Comparison of ENCODE assay signal across 8 cellular contexts in genomic region chr1:228139406-228139930, GRCh38. TPM values are rescaled to one million over a fixed set of nuclear protein-coding genes. Genes with fewer than 3 reads are reported as not detected.
DNase-seq lines count a peak whose midpoint lies in the region; TF ChIP-seq lines count a peak whose summit lies in the region.

No MANE protein-coding gene starts in this region.

- peak overlapping the region; percentile 87 for H3K4me2 ChIP-seq in SU-DHL-6 (ENCODE audit: low read depth, low read length, poor library complexity, severe bottlenecking)

- no peaks in the 10 kb centered on the region for H3K27me3 ChIP-seq in SU-DHL-6 (ENCODE audit: low read length)
- H3K27me3 ChIP-seq in sigmoid colon: no peaks in the 10 kb centered on the region

- 20 to 25% methylated on average over 30 of the region's 30 CpGs for whole genome bisulfite sequencing in sigmoid colon, 2 donors

- H3K9ac ChIP-seq in SU-DHL-6 (ENCODE audit: low read length): peak overlapping the region; percentile 78

- H3K27ac ChIP-seq in SU-DHL-6 (ENCODE audit: low read depth, low read length) (peak overlapping the region; percentile 80), sigmoid colon (peak overlapping the region; percentile 93 to 99 (median 96))

- H3K4me3 ChIP-seq in SU-DHL-6 (ENCODE audit: insufficient read depth, low read length, poor library complexity, severe bottlenecking): peak overlapping the region; percentile 89
- H3K4me3 ChIP-seq in fibroblast of pulmonary artery (replicated peaks; ENCODE audit: low read depth, low read length): peak overlapping the region; percentile 91
- peak overlapping the region; percentile 70 to 96 (median 88) for H3K4me3 ChIP-seq in sigmoid colon

- peaks cover 42% of the 10 kb centered on the region for H3K79me2 ChIP-seq in SU-DHL-6 (ENCODE audit: insufficient read depth, low read length)

- H2AFZ ChIP-seq in SU-DHL-6 (ENCODE audit: low read depth, low read length, severe bottlenecking): peak overlapping the region; percentile 96

- H4K20me1 ChIP-seq in SU-DHL-6 (ENCODE audit: low read depth, low read length): no peaks in the 10 kb centered on the region; the same call in 1 of the 2 replicates

- TF ChIP-seq EP300 in sigmoid colon (IDR thresholded peaks at IDR 0.05): no peak

- TF ChIP-seq POLR2A in sigmoid colon (IDR thresholded peaks at IDR 0.05): peak in 1 of 2 donors; percentile 18

- TF ChIP-seq CTCF in GM12874 (IDR thresholded peaks at IDR 0.05; ENCODE audit: insufficient read depth, low read depth, low read length) (0 out of 2 replicates have a peak, but pooled peaks have one; percentile 14), SU-DHL-6 (IDR thresholded peaks at IDR 0.05; ENCODE audit: insufficient read depth, low read length, poor library complexity, severe bottlenecking) (no peak), fibroblast of pulmonary artery (IDR thresholded peaks at IDR 0.05; ENCODE audit: low read length, missing control alignments) (no peak), sigmoid colon (IDR thresholded peaks at IDR 0.05) (no peak), GM20000 (IDR thresholded peaks at IDR 0.05; ENCODE audit: extremely low read depth, missing control alignments) (no peak)

- no peaks in the 10 kb centered on the region for H3K9me2 ChIP-seq in SU-DHL-6 (replicated peaks; ENCODE audit: insufficient read depth, low read length)

- peaks cover 9% of the 10 kb centered on the region for H3F3A ChIP-seq in SU-DHL-6 (ENCODE audit: insufficient read depth)

- peaks cover 0 to 39% (median 36%) of the 10 kb centered on the region in 4 donors for H3K4me1 ChIP-seq in sigmoid colon

- H3K9me3 ChIP-seq in SU-DHL-6 (ENCODE audit: insufficient read depth, low read length): no peaks in the 10 kb centered on the region
- H3K9me3 ChIP-seq in sigmoid colon: no peaks in the 10 kb centered on the region

- DNase-seq in fibroblast of pulmonary artery (ENCODE audit: low read depth) (no peak), sigmoid colon (no peak), KG1 (lab: John Stamatoyannopoulos, UW) (no peak), 8988T (no peak), GM20000 (ENCODE audit: low spot score) (no peak)
- DNase-seq in effector CD8-positive, alpha-beta T cell (lab: John Stamatoyannopoulos, UW): no peak

- H3K36me3 ChIP-seq in SU-DHL-6 (ENCODE audit: low read length): no peaks in the 10 kb centered on the region
- no peaks in the 10 kb centered on the region for H3K36me3 ChIP-seq in sigmoid colon

- intact Hi-C loops in sigmoid colon (cut with DNase I): loop anchor here (2.0 to 10.0 kb wide), 6 partner anchors 31 to 345 kb away; partner anchors contain the start of genes MRPL55, RNF187 and TRIM11

RNA-seq across cellular contexts. Expression of gene GUK1, which starts 0.6 kb away (rescaled TPM):
- 100 to 1,000 TPM; 225 to 366 (median 303) TPM for total RNA-seq in sigmoid colon
- polyA plus RNA-seq in sigmoid colon: 100 to 1,000 TPM; 391 to 668 (median 656) TPM

RNA-seq across cellular contexts. Expression of gene GJC2, which starts 10.3 kb away (rescaled TPM):
- total RNA-seq in sigmoid colon: 1 to 10 TPM; 4.2 to 6.4 (median 4.9) TPM
- under 1 TPM in 2 of 3 donors, not detected in 1; 0.60 to 0.99 TPM for polyA plus RNA-seq in sigmoid colon

RNA-seq across cellular contexts. Expression of gene IBA57, which starts 26.1 kb away (rescaled TPM):
- total RNA-seq in sigmoid colon: 10 to 100 TPM in 2 of 4 donors, 1 to 10 TPM in 2; 2.9 to 14.0 (median 7.3) TPM
- polyA plus RNA-seq in sigmoid colon: 1 to 10 TPM; 3.7 to 8.0 (median 4.8) TPM

RNA-seq across cellular contexts. Expression of gene MRPL55, which starts 30.4 kb away (rescaled TPM):
- total RNA-seq in sigmoid colon: 10 to 100 TPM; 62.0 to 90.6 (median 79.3) TPM
- polyA plus RNA-seq in sigmoid colon: 10 to 100 TPM; 53.5 to 77.4 (median 58.0) TPM

RNA-seq across cellular contexts. Expression of gene C1orf35, which starts 36.3 kb away (rescaled TPM):
- 10 to 100 TPM in 3 of 4 donors, 1 to 10 TPM in 1; 7.8 to 18.1 (median 13.0) TPM for total RNA-seq in sigmoid colon
- 10 to 100 TPM in 1 of 3 donors, 1 to 10 TPM in 2; 8.8 to 17.9 (median 9.0) TPM for polyA plus RNA-seq in sigmoid colon
